In the genomic region with DNA sequence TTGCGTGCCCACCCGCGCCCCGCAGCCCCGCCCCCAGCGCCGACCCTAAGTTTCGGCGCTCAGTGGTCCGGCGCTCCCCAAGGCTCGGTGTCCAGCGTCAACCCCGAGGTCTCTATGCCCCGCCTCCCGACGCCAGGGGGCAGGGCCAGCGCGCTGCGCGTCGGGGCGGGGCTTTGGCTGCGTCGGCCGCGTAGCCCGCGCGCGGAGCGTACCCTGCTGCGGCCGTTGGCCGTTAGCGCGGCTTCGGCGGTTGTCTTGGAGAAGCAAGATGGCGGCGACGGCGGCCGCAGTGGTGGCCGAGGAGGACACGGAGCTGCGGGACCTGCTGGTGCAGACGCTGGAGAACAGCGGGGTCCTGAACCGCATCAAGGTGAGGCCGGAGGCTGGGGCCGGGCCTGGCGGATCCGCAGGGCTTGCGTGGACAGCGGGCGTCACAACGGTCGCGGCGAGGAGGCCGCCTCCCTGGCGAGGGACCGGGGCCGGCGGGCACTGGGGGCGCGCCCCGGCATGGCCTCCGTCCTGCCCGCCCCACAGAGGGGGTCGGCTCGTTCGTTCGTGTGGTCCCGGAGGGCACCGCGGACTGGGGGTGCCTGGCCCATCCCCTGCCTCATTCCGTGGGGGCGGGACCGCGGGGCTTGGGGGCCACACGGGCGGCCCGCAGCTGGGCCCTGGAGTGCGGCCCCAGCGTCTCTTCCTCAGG, we compare ENCODE assay signal across 1 cellular context.
TF ChIP-seq lines count a peak whose summit lies in the region.

A gene with protein sequence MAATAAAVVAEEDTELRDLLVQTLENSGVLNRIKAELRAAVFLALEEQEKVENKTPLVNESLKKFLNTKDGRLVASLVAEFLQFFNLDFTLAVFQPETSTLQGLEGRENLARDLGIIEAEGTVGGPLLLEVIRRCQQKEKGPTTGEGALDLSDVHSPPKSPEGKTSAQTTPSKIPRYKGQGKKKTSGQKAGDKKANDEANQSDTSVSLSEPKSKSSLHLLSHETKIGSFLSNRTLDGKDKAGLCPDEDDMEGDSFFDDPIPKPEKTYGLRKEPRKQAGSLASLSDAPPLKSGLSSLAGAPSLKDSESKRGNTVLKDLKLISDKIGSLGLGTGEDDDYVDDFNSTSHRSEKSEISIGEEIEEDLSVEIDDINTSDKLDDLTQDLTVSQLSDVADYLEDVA (plus strand): TSS at position 253 of the 700 bp plus-strand sequence. CDS start 16 bp downstream, at position 269.

TF ChIP-seq in K562, 482 proteins besides CTCF, POLR2A, EP300 and RAD21 (continued from another document and continues in another):
- TF ChIP-seq, protein P1, sequence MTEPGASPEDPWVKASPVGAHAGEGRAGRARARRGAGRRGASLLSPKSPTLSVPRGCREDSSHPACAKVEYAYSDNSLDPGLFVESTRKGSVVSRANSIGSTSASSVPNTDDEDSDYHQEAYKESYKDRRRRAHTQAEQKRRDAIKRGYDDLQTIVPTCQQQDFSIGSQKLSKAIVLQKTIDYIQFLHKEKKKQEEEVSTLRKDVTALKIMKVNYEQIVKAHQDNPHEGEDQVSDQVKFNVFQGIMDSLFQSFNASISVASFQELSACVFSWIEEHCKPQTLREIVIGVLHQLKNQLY (CRISPR knock-in tag; conservative IDR thresholded peaks at IDR 0.05): no peak
- TF ChIP-seq RAD51 (IDR thresholded peaks at IDR 0.05; ENCODE audit: borderline replicate concordance, low read depth) (no peak), ZKSCAN1 (IDR thresholded peaks at IDR 0.05; ENCODE audit: low read depth, low read length) (no peak), ZNF23 (CRISPR knock-in tag; IDR thresholded peaks at IDR 0.05) (no peak), XRCC3 (IDR thresholded peaks at IDR 0.05) (no peak), C11orf30 (IDR thresholded peaks at IDR 0.05; ENCODE audit: low read depth) (no peak), ZNF324 (CRISPR knock-in tag; IDR thresholded peaks at IDR 0.05) (no peak), U2AF1 (optimal IDR thresholded peaks at IDR 0.05; ENCODE audit: low read depth, low read length) (no peak), WHSC1 (IDR thresholded peaks at IDR 0.05; ENCODE audit: low read length) (no peak), NR4A1 (CRISPR knock-in tag; IDR thresholded peaks at IDR 0.05) (no peak), NR4A1 (tag; IDR thresholded peaks at IDR 0.05) (no peak), SIRT6 (IDR thresholded peaks at IDR 0.05; ENCODE audit: low read depth, low read length) (no peak), JUND (IDR thresholded peaks at IDR 0.05; ENCODE audit: borderline replicate concordance, low read depth, low read length) (no peak), JUND (tag; IDR thresholded peaks at IDR 0.05; ENCODE audit: borderline replicate concordance, low read depth, low read length) (peak; percentile 37; the same call in 1 of the 3 replicates), MIER1 (IDR thresholded peaks at IDR 0.05; ENCODE audit: low read depth) (no peak), SREBF1 (IDR thresholded peaks at IDR 0.05; ENCODE audit: borderline replicate concordance, low read depth, low read length) (no peak), TBL1XR1 (IDR thresholded peaks at IDR 0.05; ENCODE audit: low read length in 2 of 2) (no peak; a peak in 3 of 4 replicates), ZNF699 (CRISPR knock-in tag; IDR thresholded peaks at IDR 0.05; ENCODE audit: insufficient replicate concordance) (no peak), MTA2 (IDR thresholded peaks at IDR 0.05; ENCODE audit: low read depth) (no peak), CSDE1 (IDR thresholded peaks at IDR 0.05) (peak in 1 of 2 experiments; percentile 50; a peak in 1 of 4 replicates), ZNF232 (CRISPR knock-in tag; IDR thresholded peaks at IDR 0.05) (no peak), PRPF4 (IDR thresholded peaks at IDR 0.05; ENCODE audit: insufficient read depth, low read depth, low read length, poor library complexity, severe bottlenecking) (no peak), ZNF12 (CRISPR knock-in tag; IDR thresholded peaks at IDR 0.05) (no peak), POLR2B (IDR thresholded peaks at IDR 0.05; ENCODE audit: low read depth, partially characterized antibody) (no peak), NR2F6 (CRISPR knock-in tag; IDR thresholded peaks at IDR 0.05) (no peak), ZNF274 (IDR thresholded peaks at IDR 0.05; ENCODE audit: borderline replicate concordance, low read depth, low read length) (no peak), DPF2 (IDR thresholded peaks at IDR 0.05) (no peak), ERF (CRISPR knock-in tag; IDR thresholded peaks at IDR 0.05) (peak; percentile 86; the same call in 1 of the 2 replicates), BRF1 (IDR thresholded peaks at IDR 0.05; ENCODE audit: borderline replicate concordance, extremely low read depth, insufficient read length) (no peak), RBM25 (IDR thresholded peaks at IDR 0.05; ENCODE audit: low read depth, low read length, severe bottlenecking) (peak; percentile 19), BRD4 (IDR thresholded peaks at IDR 0.05) (0 out of 2 replicates have a peak, but pooled peaks have one; percentile 7), ZNF347 (CRISPR knock-in tag; IDR thresholded peaks at IDR 0.05; ENCODE audit: low read depth) (no peak), ZNF431 (CRISPR knock-in tag; IDR thresholded peaks at IDR 0.05) (0 out of 2 replicates have a peak, but pooled peaks have one; percentile 7), SAP30 (IDR thresholded peaks at IDR 0.05; ENCODE audit: borderline replicate concordance, insufficient read depth, low read depth, low read length, poor library complexity, severe bottlenecking) (peak; percentile 95), TSC22D4 (tag; IDR thresholded peaks at IDR 0.05) (no peak), HIVEP1 (CRISPR knock-in tag; IDR thresholded peaks at IDR 0.05) (no peak)
- TF ChIP-seq, protein P2, sequence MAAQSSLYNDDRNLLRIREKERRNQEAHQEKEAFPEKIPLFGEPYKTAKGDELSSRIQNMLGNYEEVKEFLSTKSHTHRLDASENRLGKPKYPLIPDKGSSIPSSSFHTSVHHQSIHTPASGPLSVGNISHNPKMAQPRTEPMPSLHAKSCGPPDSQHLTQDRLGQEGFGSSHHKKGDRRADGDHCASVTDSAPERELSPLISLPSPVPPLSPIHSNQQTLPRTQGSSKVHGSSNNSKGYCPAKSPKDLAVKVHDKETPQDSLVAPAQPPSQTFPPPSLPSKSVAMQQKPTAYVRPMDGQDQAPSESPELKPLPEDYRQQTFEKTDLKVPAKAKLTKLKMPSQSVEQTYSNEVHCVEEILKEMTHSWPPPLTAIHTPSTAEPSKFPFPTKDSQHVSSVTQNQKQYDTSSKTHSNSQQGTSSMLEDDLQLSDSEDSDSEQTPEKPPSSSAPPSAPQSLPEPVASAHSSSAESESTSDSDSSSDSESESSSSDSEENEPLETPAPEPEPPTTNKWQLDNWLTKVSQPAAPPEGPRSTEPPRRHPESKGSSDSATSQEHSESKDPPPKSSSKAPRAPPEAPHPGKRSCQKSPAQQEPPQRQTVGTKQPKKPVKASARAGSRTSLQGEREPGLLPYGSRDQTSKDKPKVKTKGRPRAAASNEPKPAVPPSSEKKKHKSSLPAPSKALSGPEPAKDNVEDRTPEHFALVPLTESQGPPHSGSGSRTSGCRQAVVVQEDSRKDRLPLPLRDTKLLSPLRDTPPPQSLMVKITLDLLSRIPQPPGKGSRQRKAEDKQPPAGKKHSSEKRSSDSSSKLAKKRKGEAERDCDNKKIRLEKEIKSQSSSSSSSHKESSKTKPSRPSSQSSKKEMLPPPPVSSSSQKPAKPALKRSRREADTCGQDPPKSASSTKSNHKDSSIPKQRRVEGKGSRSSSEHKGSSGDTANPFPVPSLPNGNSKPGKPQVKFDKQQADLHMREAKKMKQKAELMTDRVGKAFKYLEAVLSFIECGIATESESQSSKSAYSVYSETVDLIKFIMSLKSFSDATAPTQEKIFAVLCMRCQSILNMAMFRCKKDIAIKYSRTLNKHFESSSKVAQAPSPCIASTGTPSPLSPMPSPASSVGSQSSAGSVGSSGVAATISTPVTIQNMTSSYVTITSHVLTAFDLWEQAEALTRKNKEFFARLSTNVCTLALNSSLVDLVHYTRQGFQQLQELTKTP (IDR thresholded peaks at IDR 0.05; ENCODE audit: low read depth in 1 of 2, partially characterized antibody in 2 of 2): no peak
- TF ChIP-seq, protein P3, sequence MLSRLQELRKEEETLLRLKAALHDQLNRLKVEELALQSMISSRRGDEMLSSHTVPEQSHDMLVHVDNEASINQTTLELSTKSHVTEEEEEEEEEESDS (CRISPR knock-in tag; IDR thresholded peaks at IDR 0.05): no peak
- TF ChIP-seq, protein P4, sequence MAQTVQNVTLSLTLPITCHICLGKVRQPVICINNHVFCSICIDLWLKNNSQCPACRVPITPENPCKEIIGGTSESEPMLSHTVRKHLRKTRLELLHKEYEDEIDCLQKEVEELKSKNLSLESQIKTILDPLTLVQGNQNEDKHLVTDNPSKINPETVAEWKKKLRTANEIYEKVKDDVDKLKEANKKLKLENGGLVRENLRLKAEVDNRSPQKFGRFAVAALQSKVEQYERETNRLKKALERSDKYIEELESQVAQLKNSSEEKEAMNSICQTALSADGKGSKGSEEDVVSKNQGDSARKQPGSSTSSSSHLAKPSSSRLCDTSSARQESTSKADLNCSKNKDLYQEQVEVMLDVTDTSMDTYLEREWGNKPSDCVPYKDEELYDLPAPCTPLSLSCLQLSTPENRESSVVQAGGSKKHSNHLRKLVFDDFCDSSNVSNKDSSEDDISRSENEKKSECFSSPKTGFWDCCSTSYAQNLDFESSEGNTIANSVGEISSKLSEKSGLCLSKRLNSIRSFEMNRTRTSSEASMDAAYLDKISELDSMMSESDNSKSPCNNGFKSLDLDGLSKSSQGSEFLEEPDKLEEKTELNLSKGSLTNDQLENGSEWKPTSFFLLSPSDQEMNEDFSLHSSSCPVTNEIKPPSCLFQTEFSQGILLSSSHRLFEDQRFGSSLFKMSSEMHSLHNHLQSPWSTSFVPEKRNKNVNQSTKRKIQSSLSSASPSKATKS (CRISPR knock-in tag; IDR thresholded peaks at IDR 0.05): no peak
- TF ChIP-seq, protein P5, sequence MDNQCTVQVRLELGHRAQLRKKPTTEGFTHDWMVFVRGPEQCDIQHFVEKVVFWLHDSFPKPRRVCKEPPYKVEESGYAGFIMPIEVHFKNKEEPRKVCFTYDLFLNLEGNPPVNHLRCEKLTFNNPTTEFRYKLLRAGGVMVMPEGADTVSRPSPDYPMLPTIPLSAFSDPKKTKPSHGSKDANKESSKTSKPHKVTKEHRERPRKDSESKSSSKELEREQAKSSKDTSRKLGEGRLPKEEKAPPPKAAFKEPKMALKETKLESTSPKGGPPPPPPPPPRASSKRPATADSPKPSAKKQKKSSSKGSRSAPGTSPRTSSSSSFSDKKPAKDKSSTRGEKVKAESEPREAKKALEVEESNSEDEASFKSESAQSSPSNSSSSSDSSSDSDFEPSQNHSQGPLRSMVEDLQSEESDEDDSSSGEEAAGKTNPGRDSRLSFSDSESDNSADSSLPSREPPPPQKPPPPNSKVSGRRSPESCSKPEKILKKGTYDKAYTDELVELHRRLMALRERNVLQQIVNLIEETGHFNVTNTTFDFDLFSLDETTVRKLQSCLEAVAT (IDR thresholded peaks at IDR 0.05): no peak
- TF ChIP-seq, protein P6, sequence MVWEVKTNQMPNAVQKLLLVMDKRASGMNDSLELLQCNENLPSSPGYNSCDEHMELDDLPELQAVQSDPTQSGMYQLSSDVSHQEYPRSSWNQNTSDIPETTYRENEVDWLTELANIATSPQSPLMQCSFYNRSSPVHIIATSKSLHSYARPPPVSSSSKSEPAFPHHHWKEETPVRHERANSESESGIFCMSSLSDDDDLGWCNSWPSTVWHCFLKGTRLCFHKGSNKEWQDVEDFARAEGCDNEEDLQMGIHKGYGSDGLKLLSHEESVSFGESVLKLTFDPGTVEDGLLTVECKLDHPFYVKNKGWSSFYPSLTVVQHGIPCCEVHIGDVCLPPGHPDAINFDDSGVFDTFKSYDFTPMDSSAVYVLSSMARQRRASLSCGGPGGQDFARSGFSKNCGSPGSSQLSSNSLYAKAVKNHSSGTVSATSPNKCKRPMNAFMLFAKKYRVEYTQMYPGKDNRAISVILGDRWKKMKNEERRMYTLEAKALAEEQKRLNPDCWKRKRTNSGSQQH (CRISPR knock-in tag; IDR thresholded peaks at IDR 0.05): no peak
- TF ChIP-seq, protein P7, sequence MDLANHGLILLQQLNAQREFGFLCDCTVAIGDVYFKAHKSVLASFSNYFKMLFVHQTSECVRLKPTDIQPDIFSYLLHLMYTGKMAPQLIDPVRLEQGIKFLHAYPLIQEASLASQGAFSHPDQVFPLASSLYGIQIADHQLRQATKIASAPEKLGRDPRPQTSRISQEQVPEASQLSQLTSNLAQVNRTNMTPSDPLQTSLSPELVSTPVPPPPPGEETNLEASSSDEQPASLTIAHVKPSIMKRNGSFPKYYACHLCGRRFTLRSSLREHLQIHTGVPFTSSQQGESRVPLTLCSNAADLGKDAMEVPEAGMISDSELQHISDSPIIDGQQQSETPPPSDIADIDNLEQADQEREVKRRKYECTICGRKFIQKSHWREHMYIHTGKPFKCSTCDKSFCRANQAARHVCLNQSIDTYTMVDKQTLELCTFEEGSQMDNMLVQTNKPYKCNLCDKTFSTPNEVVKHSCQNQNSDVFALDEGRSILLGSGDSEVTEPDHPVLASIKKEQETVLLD (IDR thresholded peaks at IDR 0.05): peak; percentile 77; the same call in 1 of the 2 replicates
- TF ChIP-seq, protein P8, sequence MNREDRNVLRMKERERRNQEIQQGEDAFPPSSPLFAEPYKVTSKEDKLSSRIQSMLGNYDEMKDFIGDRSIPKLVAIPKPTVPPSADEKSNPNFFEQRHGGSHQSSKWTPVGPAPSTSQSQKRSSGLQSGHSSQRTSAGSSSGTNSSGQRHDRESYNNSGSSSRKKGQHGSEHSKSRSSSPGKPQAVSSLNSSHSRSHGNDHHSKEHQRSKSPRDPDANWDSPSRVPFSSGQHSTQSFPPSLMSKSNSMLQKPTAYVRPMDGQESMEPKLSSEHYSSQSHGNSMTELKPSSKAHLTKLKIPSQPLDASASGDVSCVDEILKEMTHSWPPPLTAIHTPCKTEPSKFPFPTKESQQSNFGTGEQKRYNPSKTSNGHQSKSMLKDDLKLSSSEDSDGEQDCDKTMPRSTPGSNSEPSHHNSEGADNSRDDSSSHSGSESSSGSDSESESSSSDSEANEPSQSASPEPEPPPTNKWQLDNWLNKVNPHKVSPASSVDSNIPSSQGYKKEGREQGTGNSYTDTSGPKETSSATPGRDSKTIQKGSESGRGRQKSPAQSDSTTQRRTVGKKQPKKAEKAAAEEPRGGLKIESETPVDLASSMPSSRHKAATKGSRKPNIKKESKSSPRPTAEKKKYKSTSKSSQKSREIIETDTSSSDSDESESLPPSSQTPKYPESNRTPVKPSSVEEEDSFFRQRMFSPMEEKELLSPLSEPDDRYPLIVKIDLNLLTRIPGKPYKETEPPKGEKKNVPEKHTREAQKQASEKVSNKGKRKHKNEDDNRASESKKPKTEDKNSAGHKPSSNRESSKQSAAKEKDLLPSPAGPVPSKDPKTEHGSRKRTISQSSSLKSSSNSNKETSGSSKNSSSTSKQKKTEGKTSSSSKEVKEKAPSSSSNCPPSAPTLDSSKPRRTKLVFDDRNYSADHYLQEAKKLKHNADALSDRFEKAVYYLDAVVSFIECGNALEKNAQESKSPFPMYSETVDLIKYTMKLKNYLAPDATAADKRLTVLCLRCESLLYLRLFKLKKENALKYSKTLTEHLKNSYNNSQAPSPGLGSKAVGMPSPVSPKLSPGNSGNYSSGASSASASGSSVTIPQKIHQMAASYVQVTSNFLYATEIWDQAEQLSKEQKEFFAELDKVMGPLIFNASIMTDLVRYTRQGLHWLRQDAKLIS (CRISPR knock-in tag; IDR thresholded peaks at IDR 0.05): 0 out of 2 replicates have a peak, but pooled peaks have one; percentile 35
